Comparison of ENCODE assay signal across 8 cellular contexts in genomic region chr11:66676931-66677598, GRCh38. TPM values are rescaled to one million over a fixed set of nuclear protein-coding genes. Genes with fewer than 3 reads are reported as not detected.
A peak's percentile ranks its signal among the peaks of the same experiment; 100 is the strongest.
DNase-seq lines count a peak whose midpoint lies in the region; ATAC-seq, FAIRE-seq and TF ChIP-seq lines count a peak whose summit lies in the region.

No MANE protein-coding gene starts in this region.

- WGBS in K562 (ENCODE audit: insufficient coverage, low coverage, missing lambda C conversion rate), result 8% methylated on average over 18 of the region's 27 CpGs
- 9 to 13% methylated on average over 25 to 26 of the region's 27 CpGs for WGBS in lung, 2 donors

- in situ Hi-C loops in K562 (cut with MboI), result no loop called here

- H3K27me3 ChIP-seq in cardiac muscle cell, result no peaks in the 10 kb centered on the region
- H3K27me3 ChIP-seq in K562 (ENCODE audit: control insufficient read depth in 2 of 2, insufficient read depth in 2 of 2, low read length in 2 of 2), result no peaks in the 10 kb centered on the region
- no peaks in the 10 kb centered on the region for H3K27me3 ChIP-seq in lung (ENCODE audit: control insufficient read depth, insufficient read depth)
- H3K27me3 ChIP-seq in upper lobe of right lung, result no peaks in the 10 kb centered on the region

- no peaks in the 10 kb centered on the region for H3K36me3 ChIP-seq in cardiac muscle cell
- peaks cover 21% of the 10 kb centered on the region for H3K36me3 ChIP-seq in K562 (ENCODE audit: control insufficient read depth, insufficient read depth, low read length)
- no peaks in the 10 kb centered on the region for H3K36me3 ChIP-seq in lung (ENCODE audit: control insufficient read depth in 2 of 2, insufficient read depth in 2 of 2, low read length in 2 of 2)
- no peaks in the 10 kb centered on the region for H3K36me3 ChIP-seq in upper lobe of right lung

- H3K4me3 ChIP-seq in cardiac muscle cell (peak overlapping the region; percentile 50), K562 (peak overlapping the region; percentile 59), lung (peak overlapping the region; percentile 76), upper lobe of right lung (peak overlapping the region; percentile 80)

- TF ChIP-seq CTCF in cardiac muscle cell (IDR thresholded peaks at IDR 0.05; ENCODE audit: low read depth, low read length), result no peak
- no peak for TF ChIP-seq CTCF in K562 (IDR thresholded peaks at IDR 0.05 in 2 of 3, conservative IDR thresholded peaks at IDR 0.05 in 1 of 3; ENCODE audit: insufficient read depth in 2 of 3, low read depth in 1 of 3, low read length in 3 of 3)
- TF ChIP-seq CTCF in lung (IDR thresholded peaks at IDR 0.05; ENCODE audit: control extremely low read depth, extremely low read depth), result no peak
- no peak for TF ChIP-seq CTCF in upper lobe of right lung (IDR thresholded peaks at IDR 0.05)

- BruUV-seq in K562 (replicated peaks; lab: Mats Ljungman, UMichigan), result TSS peak; percentile 58

- POLR2A ChIA-PET in K562 (lab: Yijun Ruan, JAX), result interaction anchor here (0.5 to 2.4 kb wide), 32 partner anchors 9 to 436 kb away, joined by 3 to 18 read pairs (median 4); partner anchors contain the start of genes DPP3 and RBM4

- H3K27ac ChIP-seq in cardiac muscle cell (peak overlapping the region; percentile 96), K562 (ENCODE audit: extremely low read depth, low read depth, low read length) (peak overlapping the region; percentile 93), lung (ENCODE audit: low read depth in 1 of 2, low read length in 1 of 2) (peak overlapping the region; percentile 89 to 93), upper lobe of right lung (peak overlapping the region; percentile 98)

- no peaks in the 10 kb centered on the region for H4K20me1 ChIP-seq in K562 (replicated peaks; ENCODE audit: control insufficient read depth, insufficient read depth, low read length)

- TF ChIP-seq EP300 in K562 (IDR thresholded peaks at IDR 0.05; ENCODE audit: low read length), result no peak

- DNase-seq in cardiac muscle cell (ENCODE audit: low read depth in 1 of 2, low spot score in 1 of 2) (peak in 1 of 2 donors; percentile 12), left cardiac atrium (no peak), K562 (ENCODE audit: extremely low read depth in 1 of 4, low spot score in 3 of 4) (no peak), lung (ENCODE audit: low spot score) (no peak), upper lobe of right lung (no peak), globus pallidus (ENCODE audit: low spot score) (no peak), DMS79 (lab: John Stamatoyannopoulos, UW) (no peak)

- H3K4me1 ChIP-seq in cardiac muscle cell (ENCODE audit: low read depth), result peaks cover 24% of the 10 kb centered on the region
- H3K4me1 ChIP-seq in K562 (replicated peaks in 1 of 2; ENCODE audit: control insufficient read depth in 2 of 2, insufficient read depth in 2 of 2, low read length in 2 of 2), result peaks cover 23 to 31% of the 10 kb centered on the region in 2 experiments; a peak in 4 of 5 replicates
- peaks cover 3 to 11% of the 10 kb centered on the region in 2 donors for H3K4me1 ChIP-seq in lung (ENCODE audit: control insufficient read depth in 2 of 2, insufficient read depth in 2 of 2, low read length in 2 of 2)
- H3K4me1 ChIP-seq in upper lobe of right lung, result peaks cover 23% of the 10 kb centered on the region

- FAIRE-seq in K562 (lab: Jason Lieb, UNC), result peak; percentile 85

- intact Hi-C loops in left cardiac atrium (cut with DNase I) (loop anchor here in 1 of 2 donors (5.0 kb wide), 1 partner anchor 270 kb away; no protein-coding TSS in a partner anchor), K562 (cut with micrococcal nuclease) (loop anchor here (5.0 kb wide), 4 partner anchors 85 to 240 kb away; partner anchors contain the start of genes CCDC87, CCS, DPP3 and MRPL11), upper lobe of right lung (cut with DNase I) (loop anchor here (5.0 kb wide), 1 partner anchor 95 kb away; no protein-coding TSS in a partner anchor)

- H3K9ac ChIP-seq in K562 (ENCODE audit: insufficient read depth in 1 of 2, low read depth in 2 of 2, low read length in 2 of 2), result peak overlapping the region; percentile 90 to 94

- H3K79me2 ChIP-seq in K562 (ENCODE audit: control insufficient read depth, insufficient read depth, low read length), result peaks cover 42% of the 10 kb centered on the region

- H3K9me1 ChIP-seq in K562 (ENCODE audit: control insufficient read depth, insufficient read depth, low read length), result no peaks in the 10 kb centered on the region

- no peak for ATAC-seq in left cardiac atrium
- no peak for ATAC-seq in K562
- ATAC-seq in lung (ENCODE audit: insufficient read depth, low FRiP score), result no peak
- ATAC-seq in upper lobe of right lung, result no peak
- no peak for ATAC-seq in HG02885 (IDR thresholded peaks at IDR 0.05; ENCODE audit: poor library complexity, unreplicated experiment)

- TF ChIP-seq POLR2A in K562 (conservative IDR thresholded peaks at IDR 0.05), result no peak

- H3K9me3 ChIP-seq in cardiac muscle cell (ENCODE audit: low read depth) (no peaks in the 10 kb centered on the region), K562 (replicated peaks; ENCODE audit: control insufficient read depth, insufficient read depth, low read depth, low read length) (no peaks in the 10 kb centered on the region), lung (ENCODE audit: control insufficient read depth in 2 of 2, insufficient read depth in 1 of 2, low read length in 1 of 2) (no peaks in the 10 kb centered on the region), upper lobe of right lung (no peaks in the 10 kb centered on the region)

- peak overlapping the region; percentile 94 for H2AFZ ChIP-seq in K562 (ENCODE audit: low read depth, low read length)

- H3K4me2 ChIP-seq in K562 (ENCODE audit: insufficient read depth, low read length), result peak overlapping the region; percentile 94

- TF ChIP-seq RAD21 in K562 (CRISPR knock-in tag; conservative IDR thresholded peaks at IDR 0.05 in 1 of 2, IDR thresholded peaks at IDR 0.05 in 1 of 2), result no peak

- CTCF ChIA-PET in K562 (lab: Yijun Ruan, JAX; ENCODE audit: low intra/inter-chr PET ratio), result interaction anchor here (1.3 to 5.0 kb wide), 3 partner anchors 98 to 364 kb away, joined by 4 to 139 read pairs (median 11); no protein-coding TSS in a partner anchor

RNA-seq across cellular contexts. Expression of gene RBM4B, which starts 0.6 kb away (rescaled TPM):
- total RNA-seq in cardiac muscle cell (25.7 and 30.2 TPM in 2 replicates), left cardiac atrium (10 to 100 TPM in 1 of 2 donors, 1 to 10 TPM in 1; 8.0 to 13.8 TPM), K562 (2014; rRNA removed) (14.6 and 16.1 TPM in 2 replicates), K562 (2014; rRNA removed; fragmentation: Illumina TruSeq; extraction: Trizol) (18.8 and 19.9 TPM in 2 replicates), K562 (2015; rRNA removed; fragmentation: Illumina TruSeq; extraction: Trizol) (23.3 and 23.8 TPM in 2 replicates), K562 (2021) (16.9 and 17.8 TPM in 2 replicates), lung (10 to 100 TPM; 12.3 to 33.9 TPM), upper lobe of right lung (9.5 TPM)
- polyA plus RNA-seq in cardiac muscle cell (62.3 and 62.6 TPM in 2 replicates), K562 (2011; rRNA removed) (39.5 and 39.9 TPM in 2 replicates), K562 (2014; fragmentation: Illumina TruSeq; extraction: Trizol) (22.4 and 23.7 TPM in 2 replicates), K562 (2014; fragmentation: Nextera tagmentation; extraction: Ambion mirVana) (10 to 100 TPM; 29.7 to 32.3 TPM), K562 (2014; rRNA removed) (31.7 and 33.0 TPM in 2 replicates), lung (1 to 10 TPM; 9.4 to 10.0 TPM)
- 71.9 and 81.9 TPM in 2 replicates for total RNA-seq in K562 (2011; cell fraction: chromatin; rRNA removed; ENCODE audit: low replicate concordance)
- 44.4 and 49.7 TPM in 2 replicates for total RNA-seq in K562 (2011; cell fraction: nucleolus; rRNA removed)
- 60.9 and 75.6 TPM in 2 replicates for total RNA-seq in K562 (2011; cell fraction: nucleoplasm; rRNA removed)
- 21.2 and 30.5 TPM in 2 replicates for polyA plus RNA-seq in K562 (2011; cell fraction: cytosol; rRNA removed)
- polyA plus RNA-seq in K562 (2011; cell fraction: nucleus; rRNA removed), result 108 and 136 TPM in 2 replicates
- polyA plus RNA-seq in K562 (2012), result 19.0 and 22.8 TPM in 2 replicates
- polyA minus RNA-seq in K562 (2011; rRNA and poly(A)+ RNA removed), result 25.3 and 29.5 TPM in 2 replicates
- 7.0 and 8.5 TPM in 2 replicates for polyA minus RNA-seq in K562 (2011; cell fraction: cytosol; rRNA and poly(A)+ RNA removed)
- 18.6 and 29.1 TPM in 2 replicates for polyA minus RNA-seq in K562 (2011; cell fraction: nucleus; rRNA and poly(A)+ RNA removed)

RNA-seq across cellular contexts. Expression of gene RBM4, which starts 38.6 kb away (rescaled TPM):
- total RNA-seq in cardiac muscle cell, result 142 and 146 TPM in 2 replicates
- polyA plus RNA-seq in cardiac muscle cell, result 206 and 241 TPM in 2 replicates
- 10 to 100 TPM; 63.6 to 76.7 TPM for total RNA-seq in left cardiac atrium
- 223 and 345 TPM in 2 replicates for total RNA-seq in K562 (2011; cell fraction: chromatin; rRNA removed; ENCODE audit: low replicate concordance)
- 143 and 146 TPM in 2 replicates for total RNA-seq in K562 (2011; cell fraction: nucleolus; rRNA removed)
- total RNA-seq in K562 (2011; cell fraction: nucleoplasm; rRNA removed), result 228 and 300 TPM in 2 replicates
- total RNA-seq in K562 (2014; rRNA removed), result 81.6 and 109 TPM in 2 replicates
- 118 and 120 TPM in 2 replicates for total RNA-seq in K562 (2014; rRNA removed; fragmentation: Illumina TruSeq; extraction: Trizol)
- 111 and 112 TPM in 2 replicates for total RNA-seq in K562 (2015; rRNA removed; fragmentation: Illumina TruSeq; extraction: Trizol)
- total RNA-seq in K562 (2021), result 116 and 120 TPM in 2 replicates
- 177 and 207 TPM in 2 replicates for polyA plus RNA-seq in K562 (2011; rRNA removed)
- 239 and 259 TPM in 2 replicates for polyA plus RNA-seq in K562 (2011; cell fraction: cytosol; rRNA removed)
- polyA plus RNA-seq in K562 (2011; cell fraction: nucleus; rRNA removed), result 128 and 204 TPM in 2 replicates
- polyA plus RNA-seq in K562 (2012), result 109 and 163 TPM in 2 replicates
- polyA plus RNA-seq in K562 (2014; fragmentation: Illumina TruSeq; extraction: Trizol), result 115 and 122 TPM in 2 replicates
- 100 to 1,000 TPM; 223 to 233 TPM for polyA plus RNA-seq in K562 (2014; fragmentation: Nextera tagmentation; extraction: Ambion mirVana)
- 131 and 146 TPM in 2 replicates for polyA plus RNA-seq in K562 (2014; rRNA removed)
- polyA minus RNA-seq in K562 (2011; rRNA and poly(A)+ RNA removed), result 352 and 358 TPM in 2 replicates
- polyA minus RNA-seq in K562 (2011; cell fraction: cytosol; rRNA and poly(A)+ RNA removed), result 50.7 and 53.3 TPM in 2 replicates
- polyA minus RNA-seq in K562 (2011; cell fraction: nucleus; rRNA and poly(A)+ RNA removed), result 67.7 and 120 TPM in 2 replicates
- total RNA-seq in lung, result 100 to 1,000 TPM; 102 to 153 TPM
- 10 to 100 TPM; 77.2 to 98.8 TPM for polyA plus RNA-seq in lung
- total RNA-seq in upper lobe of right lung, result 98.9 TPM

RNA-seq across cellular contexts. Expression of gene SPTBN2, which starts 52.0 kb away (rescaled TPM):
- total RNA-seq in cardiac muscle cell, result 23.1 and 27.4 TPM in 2 replicates
- polyA plus RNA-seq in cardiac muscle cell, result 6.0 and 15.0 TPM in 2 replicates
- 1 to 10 TPM; 3.2 to 3.8 TPM for total RNA-seq in left cardiac atrium
- 38.7 and 79.0 TPM in 2 replicates for total RNA-seq in K562 (2011; cell fraction: chromatin; rRNA removed; ENCODE audit: low replicate concordance)
- 36.8 and 51.9 TPM in 2 replicates for total RNA-seq in K562 (2011; cell fraction: nucleolus; rRNA removed)
- 19.7 and 37.4 TPM in 2 replicates for total RNA-seq in K562 (2011; cell fraction: nucleoplasm; rRNA removed)
- total RNA-seq in K562 (2014; rRNA removed), result 56.5 and 65.5 TPM in 2 replicates
- 9.2 and 15.2 TPM in 2 replicates for total RNA-seq in K562 (2014; rRNA removed; fragmentation: Illumina TruSeq; extraction: Trizol)
- 25.5 and 25.6 TPM in 2 replicates for total RNA-seq in K562 (2015; rRNA removed; fragmentation: Illumina TruSeq; extraction: Trizol)
- 50.0 and 55.6 TPM in 2 replicates for total RNA-seq in K562 (2021)
- 12.1 and 15.3 TPM in 2 replicates for polyA plus RNA-seq in K562 (2011; rRNA removed)
- 14.8 and 18.5 TPM in 2 replicates for polyA plus RNA-seq in K562 (2011; cell fraction: cytosol; rRNA removed)
- 45.3 and 54.6 TPM in 2 replicates for polyA plus RNA-seq in K562 (2011; cell fraction: nucleus; rRNA removed)
- 34.5 and 42.4 TPM in 2 replicates for polyA plus RNA-seq in K562 (2012)
- polyA plus RNA-seq in K562 (2014; fragmentation: Illumina TruSeq; extraction: Trizol), result 19.7 and 33.5 TPM in 2 replicates
- under 1 TPM; 0.38 to 0.49 TPM for polyA plus RNA-seq in K562 (2014; fragmentation: Nextera tagmentation; extraction: Ambion mirVana)
- polyA plus RNA-seq in K562 (2014; rRNA removed), result 31.4 and 33.3 TPM in 2 replicates
- 15.2 and 22.3 TPM in 2 replicates for polyA minus RNA-seq in K562 (2011; rRNA and poly(A)+ RNA removed)
- polyA minus RNA-seq in K562 (2011; cell fraction: cytosol; rRNA and poly(A)+ RNA removed), result 22.2 and 30.1 TPM in 2 replicates
- 10.4 and 25.8 TPM in 2 replicates for polyA minus RNA-seq in K562 (2011; cell fraction: nucleus; rRNA and poly(A)+ RNA removed)
- 10 to 100 TPM; 13.2 to 16.1 TPM for total RNA-seq in lung
- polyA plus RNA-seq in lung, result 1 to 10 TPM; 4.7 to 9.4 TPM
- total RNA-seq in upper lobe of right lung, result 8.1 TPM
